ENCODE assay signal across 8 cellular contexts in the genomic region with DNA sequence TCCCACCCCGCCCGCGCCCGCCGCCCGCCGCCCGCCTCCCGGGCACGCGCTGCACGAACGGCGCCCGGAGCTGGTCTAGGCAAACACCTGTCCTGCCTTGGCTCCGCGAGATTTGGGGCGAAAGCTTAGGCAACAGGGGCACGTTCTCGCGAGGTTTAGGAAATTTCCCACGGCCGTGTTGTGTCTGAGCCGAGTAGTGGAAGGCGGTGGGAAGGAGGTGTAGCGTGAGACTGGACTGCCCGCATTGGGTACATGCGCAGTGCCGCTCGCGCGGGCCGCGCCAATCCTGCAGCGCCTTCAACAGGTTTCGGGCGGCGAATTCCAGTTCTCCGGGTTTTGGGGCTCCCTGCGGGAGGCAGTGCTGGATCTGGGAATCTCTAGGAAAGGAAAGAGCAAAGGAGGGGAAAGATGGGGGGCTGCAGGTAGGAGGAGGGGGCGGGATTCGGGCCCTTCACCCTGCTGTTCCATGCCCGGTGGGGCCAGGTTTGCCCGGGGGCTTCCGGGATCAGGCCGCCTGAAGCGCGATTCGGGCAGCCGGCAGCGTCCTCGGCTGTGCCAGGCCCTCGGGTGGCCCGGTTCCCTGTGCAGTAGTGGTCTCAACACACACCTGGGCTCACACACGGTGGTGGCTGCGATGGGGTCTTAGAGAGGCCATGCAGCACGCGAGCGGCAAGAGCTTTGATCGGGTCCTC. TPM values are rescaled to one million over a fixed set of nuclear protein-coding genes. Genes with fewer than 3 reads are reported as not detected.
DNase-seq lines count a peak whose midpoint lies in the region; ATAC-seq and TF ChIP-seq lines count a peak whose summit lies in the region.

No MANE protein-coding gene starts in this region.

- TF ChIP-seq CTCF in dorsolateral prefrontal cortex (IDR thresholded peaks at IDR 0.05 in 54 of 56, conservative IDR thresholded peaks at IDR 0.05 in 2 of 56; ENCODE audit: low read depth in 1 of 56, partially characterized antibody in 56 of 56) (peak in 43 of 56 donors; percentile 6 to 61 (median 40)), right lobe of liver (IDR thresholded peaks at IDR 0.05) (no peak)

- CTCF ChIA-PET in CD4-positive, alpha-beta memory T cell (lab: Charles Lee; ENCODE audit: partially characterized antibody): interaction anchor here (0.6 to 3.8 kb wide), 12 partner anchors 11 to 460 kb away, joined by 3 to 33 read pairs (median 3); no protein-coding TSS in a partner anchor
- CTCF ChIA-PET in activated CD4-positive, alpha-beta memory T cell treated with anti-CD3 and anti-CD28 coated beads for 36 hours (lab: Charles Lee): interaction anchor here (0.6 to 2.9 kb wide), 18 partner anchors 10 to 332 kb away, joined by 3 to 24 read pairs (median 4); no protein-coding TSS in a partner anchor

- peaks cover 3 to 14% (median 10%) of the 10 kb centered on the region in 8 donors for H3K9me3 Mint-ChIP-seq in CD4-positive, alpha-beta memory T cell
- H3K9me3 Mint-ChIP-seq in activated CD4-positive, alpha-beta memory T cell treated with anti-CD3 and anti-CD28 coated beads for 36 hours: peaks cover 25% of the 10 kb centered on the region

- WGBS in right lobe of liver (ENCODE audit: insufficient coverage, low coverage, low lambda C conversion rate, missing lambda C conversion rate): under 1% methylated on average over 25 of the region's 60 CpGs

- peak; percentile 72 for ATAC-seq in GM19438 (IDR thresholded peaks at IDR 0.05; ENCODE audit: low read depth, unreplicated experiment)
- peak; percentile 60 for ATAC-seq in HG03571 (IDR thresholded peaks at IDR 0.05; ENCODE audit: unreplicated experiment)
- ATAC-seq in right lobe of liver: peak; percentile 81 to 90 (median 86)

- H3K9me3 ChIP-seq in CD4-positive, alpha-beta memory T cell (ENCODE audit: control insufficient read depth in 1 of 2, low read length in 2 of 2): no peaks in the 10 kb centered on the region
- H3K9me3 ChIP-seq in right lobe of liver: no peaks in the 10 kb centered on the region

- H3K4me3 ChIP-seq in CD4-positive, alpha-beta memory T cell (ENCODE audit: low read length in 2 of 2): peak overlapping the region; percentile 86
- peak overlapping the region; percentile 64 to 92 (median 82) for H3K4me3 ChIP-seq in dorsolateral prefrontal cortex
- H3K4me3 ChIP-seq in right lobe of liver: peak overlapping the region; percentile 66 to 88 (median 83)

- H3K4me1 ChIP-seq in CD4-positive, alpha-beta memory T cell (ENCODE audit: insufficient read depth, low read length): peaks cover 33% of the 10 kb centered on the region
- H3K4me1 ChIP-seq in right lobe of liver: peaks cover 0 to 21% (median 0%) of the 10 kb centered on the region in 4 donors

- peak overlapping the region; percentile 96 to 100 (median 97) for H3K4me3 Mint-ChIP-seq in CD4-positive, alpha-beta memory T cell
- peak overlapping the region; percentile 100 for H3K4me3 Mint-ChIP-seq in activated CD4-positive, alpha-beta memory T cell treated with anti-CD3 and anti-CD28 coated beads for 36 hours

- no peaks in the 10 kb centered on the region for H3K36me3 ChIP-seq in CD4-positive, alpha-beta memory T cell (ENCODE audit: insufficient read depth, low read length)
- H3K36me3 ChIP-seq in right lobe of liver: no peaks in the 10 kb centered on the region

- H3K27ac Mint-ChIP-seq in CD4-positive, alpha-beta memory T cell: peak overlapping the region; percentile 98 to 99 (median 99)
- H3K27ac Mint-ChIP-seq in activated CD4-positive, alpha-beta memory T cell treated with anti-CD3 and anti-CD28 coated beads for 36 hours: peak overlapping the region; percentile 100

- POLR2A ChIA-PET in CD4-positive, alpha-beta memory T cell (lab: Charles Lee; ENCODE audit: partially characterized antibody): interaction anchor here (0.6 to 3.3 kb wide), 25 partner anchors 10 to 566 kb away, joined by 3 to 26 read pairs (median 4); partner anchors contain the start of genes SMIM20 and STIM2
- POLR2A ChIA-PET in activated CD4-positive, alpha-beta memory T cell treated with anti-CD3 and anti-CD28 coated beads for 36 hours (lab: Charles Lee): interaction anchor here (0.5 to 3.5 kb wide), 33 partner anchors 9 to 912 kb away, joined by 3 to 89 read pairs (median 4); partner anchors contain the start of genes STIM2 and TBC1D19

- peaks cover 0 to 2% of the 10 kb centered on the region in 2 donors for H3K27me3 Mint-ChIP-seq in CD4-positive, alpha-beta memory T cell
- H3K27me3 Mint-ChIP-seq in activated CD4-positive, alpha-beta memory T cell treated with anti-CD3 and anti-CD28 coated beads for 36 hours: no peaks in the 10 kb centered on the region

- peak overlapping the region; percentile 97 for H3K27ac ChIP-seq in CD4-positive, alpha-beta memory T cell (ENCODE audit: low read depth, low read length)
- H3K27ac ChIP-seq in dorsolateral prefrontal cortex (peak overlapping the region; percentile 81 to 99 (median 96)), right lobe of liver (peak overlapping the region; percentile 82 to 89 (median 89))

- peaks cover 21 to 55% (median 32%) of the 10 kb centered on the region in 4 donors for H3K4me1 Mint-ChIP-seq in CD4-positive, alpha-beta memory T cell
- H3K4me1 Mint-ChIP-seq in activated CD4-positive, alpha-beta memory T cell treated with anti-CD3 and anti-CD28 coated beads for 36 hours (ENCODE audit: low read depth): peaks cover 34% of the 10 kb centered on the region

- DNase-seq in CD4-positive, alpha-beta memory T cell: peak; percentile 96 to 98 (median 96)
- DNase-seq in NCI-H774 (lab: John Stamatoyannopoulos, UW) (peak; percentile 98), dorsolateral prefrontal cortex (peak; percentile 90 to 99 (median 96)), right lobe of liver (peak; percentile 98 to 99 (median 99))
- peak; percentile 99 for DNase-seq in activated CD4-positive, alpha-beta memory T cell treated with anti-CD3 and anti-CD28 coated beads for 36 hours
- DNase-seq in stimulated activated CD4-positive, alpha-beta T cell treated with anti-CD3 and anti-CD28 coated beads, Interleukin-4, amount 100 ng/mL, for 24 hours: peak; percentile 99

- TF ChIP-seq POLR2A in right lobe of liver (IDR thresholded peaks at IDR 0.05): peak; percentile 18

- H3K36me3 Mint-ChIP-seq in CD4-positive, alpha-beta memory T cell: peaks cover 3 to 26% of the 10 kb centered on the region in 2 donors
- H3K36me3 Mint-ChIP-seq in activated CD4-positive, alpha-beta memory T cell treated with anti-CD3 and anti-CD28 coated beads for 36 hours: peaks cover 45% of the 10 kb centered on the region

- H3K27me3 ChIP-seq in CD4-positive, alpha-beta memory T cell (ENCODE audit: insufficient read depth, low read length): no peaks in the 10 kb centered on the region
- H3K27me3 ChIP-seq in dorsolateral prefrontal cortex (no peaks in the 10 kb centered on the region), right lobe of liver (no peaks in the 10 kb centered on the region)

- intact Hi-C loops in CD4-positive, alpha-beta memory T cell (cut with micrococcal nuclease): loop anchor here (1.0 to 5.0 kb wide), 5 partner anchors 122 to 1159 kb away; partner anchors contain the start of genes ANAPC4, SEPSECS, SMIM20 and STIM2
- intact Hi-C loops in activated CD4-positive, alpha-beta memory T cell treated with anti-CD3 and anti-CD28 coated beads for 36 hours (cut with micrococcal nuclease): loop anchor here (1.0 to 5.0 kb wide), 15 partner anchors 31 to 683 kb away; partner anchors contain the start of genes SEL1L3, SMIM20 and TBC1D19
- intact Hi-C loops in dorsolateral prefrontal cortex (cut with DNase I): loop anchor here (2.0 to 10.0 kb wide), 11 partner anchors 75 to 395 kb away; partner anchors contain the start of gene TBC1D19 (in 1 of the 2)
- intact Hi-C loops in right lobe of liver (cut with DNase I): no loop called here

RNA-seq across cellular contexts. Expression of gene RBPJ, which starts 1.2 kb away (rescaled TPM):
- total RNA-seq in CD4-positive, alpha-beta memory T cell: 10 to 100 TPM; 75.2 to 90.6 TPM
- polyA plus RNA-seq in CD4-positive, alpha-beta memory T cell: 10 to 100 TPM; 92.4 to 96.3 TPM
- 100 to 1,000 TPM; 262 to 269 TPM for total RNA-seq in activated CD4-positive, alpha-beta memory T cell treated with anti-CD3 and anti-CD28 coated beads for 36 hours
- total RNA-seq in dorsolateral prefrontal cortex (100 to 1,000 TPM in 35 of 120 experiments, 10 to 100 TPM in 85; 61.1 to 192 (median 89.2) TPM), right lobe of liver (10 to 100 TPM; 12.0 to 29.3 (median 19.6) TPM)

Comparison
In these comparisons a context has a peak if more than half of its experiments do, and no peak if none do; other contexts are left out.
1. Peak in every context shown above with its lines: DNase-seq, ATAC-seq, H3K4me3 ChIP-seq and H3K27ac ChIP-seq.
2. CTCF ChIP-seq: peak in dorsolateral prefrontal cortex (43 of 56); none in right lobe of liver (0 of 4).
3. intact Hi-C loops: an anchor here in CD4-positive, alpha-beta memory T cell (1.0 to 5.0 kb wide), activated CD4-positive, alpha-beta memory T cell treated with anti-CD3 and anti-CD28 coated beads for 36 hours (1.0 to 5.0 kb wide) and dorsolateral prefrontal cortex (2.0 to 10.0 kb wide); none called in right lobe of liver.